Comparison of ENCODE assay signal across 22 cellular contexts in the genomic region with DNA sequence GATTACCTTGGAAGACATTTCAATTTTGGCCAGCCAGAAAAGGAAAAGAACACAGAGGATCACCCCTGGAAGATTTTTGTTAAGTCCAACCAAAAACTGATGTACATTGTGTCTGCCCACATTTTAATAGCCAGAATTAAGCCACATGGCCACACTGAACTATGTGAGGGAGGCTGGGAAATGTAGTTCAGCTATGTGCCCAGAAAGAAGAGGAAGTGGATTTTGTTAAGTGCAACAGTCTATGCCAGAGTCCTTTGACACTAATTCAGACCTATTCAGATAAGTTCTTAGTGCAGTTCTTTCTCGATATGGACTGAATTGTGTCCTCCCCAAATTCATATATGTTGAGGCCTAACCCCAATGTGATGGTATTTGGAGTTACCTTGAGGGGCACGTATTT. TPM values are rescaled to one million over a fixed set of nuclear protein-coding genes. Genes with fewer than 3 reads are reported as not detected.
DNase-seq lines count a peak whose midpoint lies in the region; ATAC-seq, FAIRE-seq and TF ChIP-seq lines count a peak whose summit lies in the region.
"Had no signal": no experiment of that assay in that cellular context is flagged by ENCODE, and none has a peak within 500 bp of the region (broad histone marks: within the 10 kb centered on the region; RNA-seq: fewer than 3 reads in every experiment).

No MANE protein-coding gene starts in this region.

- H3K9me3 Mint-ChIP-seq in astrocyte (ENCODE audit: unreplicated experiment): no peaks in the 10 kb centered on the region
- H3K9me3 Mint-ChIP-seq: HFFc6 had no signal

- H3K36me3 Mint-ChIP-seq in astrocyte (ENCODE audit: low read depth, unreplicated experiment): peaks cover 4% of the 10 kb centered on the region

- in situ Hi-C loops in KBM-7 (cut with MboI; ENCODE audit: low pct_unique_long_range_greater_than_20kb, low sequenced_read_pairs): no loop called here

- H3K27me3 ChIP-seq in astrocyte (ENCODE audit: insufficient read depth, low read length): no peaks in the 10 kb centered on the region
- H3K27me3 ChIP-seq: SJSA1 had no signal

- H3K9ac ChIP-seq in astrocyte (ENCODE audit: low read length): no peak overlapping the region
- H3K9ac ChIP-seq: BLaER1 had no signal

- FAIRE-seq in astrocyte (lab: Jason Lieb, UNC): peak; percentile 74
- FAIRE-seq: G401.6, GM12892, GM19239 had no signal

- peak; percentile 4 to 28 for DNase-seq in NOMO-1 (lab: John Stamatoyannopoulos, UW; ENCODE audit: unreplicated experiment in 2 of 2)
- no peak for DNase-seq in NOMO-1 treated with dmso at 0.1 percent for 144 hours (lab: John Stamatoyannopoulos, UW; ENCODE audit: unreplicated experiment)
- peak; percentile 53 for DNase-seq in KBM-7
- DNase-seq in NOMO-1 treated with DMSO at 0.1 percent for 48 hours (lab: John Stamatoyannopoulos, UW; ENCODE audit: unreplicated experiment): peak; percentile 39
- DNase-seq in astrocyte (ENCODE audit: low read depth): no peak
- DNase-seq in HuH-7 (ENCODE audit: low spot score): no peak
- DNase-seq: DND-41, HFFc6, NCI-H1092, NCI-H146, NCI-H2081, NCI-H510A treated with DMSO at 0.1 percent for 48 hours, NCI-H82, RPMI8226 had no signal

- H3K4me2 ChIP-seq in astrocyte (ENCODE audit: low read length): no peak overlapping the region
- H3K4me2 ChIP-seq: BLaER1 had no signal

- no peaks in the 10 kb centered on the region for H3K27me3 Mint-ChIP-seq in astrocyte (ENCODE audit: low read depth, unreplicated experiment)

- peaks cover 4% of the 10 kb centered on the region for H3K4me1 Mint-ChIP-seq in astrocyte (ENCODE audit: low read depth, unreplicated experiment)

- ATAC-seq in HG03571 (IDR thresholded peaks at IDR 0.05; ENCODE audit: unreplicated experiment): no peak
- ATAC-seq in GM19467 (IDR thresholded peaks at IDR 0.05; ENCODE audit: unreplicated experiment): no peak

- no peaks in the 10 kb centered on the region for H3K4me1 ChIP-seq in astrocyte (ENCODE audit: insufficient read depth, low read length)
- H3K4me1 ChIP-seq: BLaER1, SJSA1 had no signal

- no peak overlapping the region for H3K27ac Mint-ChIP-seq in astrocyte (ENCODE audit: unreplicated experiment)
- H3K27ac Mint-ChIP-seq: HFFc6 had no signal

- H4K20me1 ChIP-seq in astrocyte (ENCODE audit: insufficient read depth, low read length): peaks cover 5% of the 10 kb centered on the region

- H3K79me2 ChIP-seq in astrocyte (ENCODE audit: insufficient read depth, low read length): no peaks in the 10 kb centered on the region

- no peaks in the 10 kb centered on the region for H3K9me3 ChIP-seq in astrocyte (ENCODE audit: insufficient read depth, low read depth, low read length)
- H3K9me3 ChIP-seq: BLaER1, SJSA1 had no signal

- no peak overlapping the region for H3K4me3 ChIP-seq in astrocyte (ENCODE audit: insufficient read depth, low read depth, low read length)
- H3K4me3 ChIP-seq: BLaER1, SJSA1 had no signal

- no peak for TF ChIP-seq CTCF in astrocyte (IDR thresholded peaks at IDR 0.05; ENCODE audit: insufficient read depth, low read depth, low read length)

- no peak overlapping the region for H3K4me3 Mint-ChIP-seq in astrocyte (ENCODE audit: unreplicated experiment)
- H3K4me3 Mint-ChIP-seq: HFFc6 had no signal

- peaks cover 24% of the 10 kb centered on the region for H3K36me3 ChIP-seq in astrocyte (ENCODE audit: insufficient read depth, low read length)

- H2AFZ ChIP-seq in astrocyte (ENCODE audit: low read depth, low read length): no peak overlapping the region

- H3K27ac ChIP-seq in astrocyte (ENCODE audit: low read depth, low read length): no peak overlapping the region
- H3K27ac ChIP-seq: 22Rv1, BLaER1, SJSA1 had no signal

RNA-seq across cellular contexts. Expression of gene PRPS1, which starts 18.4 kb away (rescaled TPM):
- 155 and 161 TPM in 2 replicates for total RNA-seq in astrocyte

Comparison
In these comparisons a context has a peak if more than half of its experiments do, and no peak if none do; other contexts are left out.
1. DNase-seq: peak in NOMO-1 (2 of 2), KBM-7 (single experiment) and NOMO-1 treated with DMSO at 0.1 percent for 48 hours (single experiment); none in NOMO-1 treated with dmso at 0.1 percent for 144 hours (single experiment), astrocyte (single experiment) and HuH-7 (single experiment).